In genomic region chr13:113951246-113951999, GRCh38 we compare ENCODE assay signal across 8 cellular contexts. TPM values are rescaled to one million over a fixed set of nuclear protein-coding genes. Genes with fewer than 3 reads are reported as not detected.
A peak's percentile ranks its signal among the peaks of the same experiment; 100 is the strongest.
DNase-seq lines count a peak whose midpoint lies in the region; ATAC-seq and TF ChIP-seq lines count a peak whose summit lies in the region.

No MANE protein-coding gene starts in this region.

- H3K27me3 ChIP-seq in neutrophil = peaks cover 16% of the 10 kb centered on the region
- H3K27me3 ChIP-seq in thyroid gland = no peaks in the 10 kb centered on the region

- intact Hi-C loops in thyroid gland (cut with DNase I) = no loop called here

- H3K36me3 ChIP-seq in neutrophil (no peaks in the 10 kb centered on the region), thyroid gland (no peaks in the 10 kb centered on the region)

- H3K4me1 ChIP-seq in neutrophil (ENCODE audit: control insufficient read depth in 1 of 2, insufficient read depth in 1 of 2, low read depth in 1 of 2, low read length in 1 of 2) (peaks cover 0 to 8% of the 10 kb centered on the region in 2 experiments), thyroid gland (peaks cover 0 to 11% of the 10 kb centered on the region in 2 donors)

- WGBS in thyroid gland, 2 donors = 56 to 69% methylated on average over 5 to 28 of the region's 42 CpGs

- H3K4me3 ChIP-seq in GM12865 (ENCODE audit: low read depth, low read length) (no peak overlapping the region), neutrophil (ENCODE audit: low read depth in 1 of 2, low read length in 1 of 2) (peak overlapping the region in 1 of 2 experiments; percentile 29), thyroid gland (replicated peaks in 1 of 3) (no peak overlapping the region)

- ATAC-seq in HG02759 (IDR thresholded peaks at IDR 0.05; ENCODE audit: unreplicated experiment) = peak; percentile 83

- H3K9me3 ChIP-seq in neutrophil (no peaks in the 10 kb centered on the region), thyroid gland (no peaks in the 10 kb centered on the region)

- H3K27ac ChIP-seq in neutrophil (no peak overlapping the region), thyroid gland (peak overlapping the region in 1 of 3 donors; percentile 12)

- DNase-seq in GM12865 (ENCODE audit: low read depth) (peak; percentile 82), NOMO-1 (lab: John Stamatoyannopoulos, UW; ENCODE audit: unreplicated experiment in 2 of 2) (peak; percentile 29 to 41), foreskin melanocyte (peak; percentile 22), thyroid gland (peak; percentile 90 to 94)
- peak; percentile 73 to 75 for DNase-seq in activated T-cell treated with anti-CD3 and anti-CD28 coated beads, Interleukin-2, amount 50 U/mL, for 48 hours
- DNase-seq in NK-92 treated with Interleukin-12 subunit alpha and Interleukin-12 subunit beta, amount 100 ng/mL, for 24 hours (lab: John Stamatoyannopoulos, UW) = no peak

- TF ChIP-seq CTCF in GM12865 (IDR thresholded peaks at IDR 0.05; ENCODE audit: insufficient read depth, low read depth, low read length, missing control alignments) (peak; percentile 82), neutrophil (IDR thresholded peaks at IDR 0.05) (peak; percentile 55), thyroid gland (IDR thresholded peaks at IDR 0.05) (peak; percentile 49 to 97 (median 93))

- TF ChIP-seq POLR2A in thyroid gland (IDR thresholded peaks at IDR 0.05) = peak in 1 of 2 donors; percentile 36

RNA-seq across cellular contexts. Expression of gene C13orf46, which starts 22.5 kb away (rescaled TPM):
- 1 to 10 TPM in 3 of 4 donors, under 1 TPM in 1; 0.67 to 9.4 (median 4.3) TPM for total RNA-seq in thyroid gland
